Comparison of ENCODE assay signal across 1 cellular context in the genomic region with DNA sequence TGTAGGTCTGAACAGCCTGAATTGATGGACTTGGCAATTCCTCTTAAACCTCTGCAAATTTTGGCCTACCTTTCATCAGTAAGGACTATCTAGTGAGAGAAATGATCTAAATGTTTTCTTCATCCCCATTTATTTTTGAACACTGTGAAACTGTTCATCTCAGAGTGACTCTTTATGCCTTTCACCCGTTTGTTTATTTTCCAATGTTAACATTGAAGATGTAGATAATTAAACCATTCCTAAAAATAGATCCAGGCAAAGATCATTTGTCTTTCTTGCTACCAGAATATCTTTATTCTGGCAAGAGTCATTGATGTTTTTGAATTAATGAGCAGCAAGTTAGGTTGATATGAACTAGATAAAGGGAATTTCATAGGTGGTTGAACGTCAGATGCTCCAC.
TF ChIP-seq lines count a peak whose summit lies in the region.

No MANE protein-coding gene starts in this region.

TF ChIP-seq in WTC11, 78 proteins besides CTCF, POLR2A, EP300 and RAD21 (continued from another document):
- TF ChIP-seq, protein P1, sequence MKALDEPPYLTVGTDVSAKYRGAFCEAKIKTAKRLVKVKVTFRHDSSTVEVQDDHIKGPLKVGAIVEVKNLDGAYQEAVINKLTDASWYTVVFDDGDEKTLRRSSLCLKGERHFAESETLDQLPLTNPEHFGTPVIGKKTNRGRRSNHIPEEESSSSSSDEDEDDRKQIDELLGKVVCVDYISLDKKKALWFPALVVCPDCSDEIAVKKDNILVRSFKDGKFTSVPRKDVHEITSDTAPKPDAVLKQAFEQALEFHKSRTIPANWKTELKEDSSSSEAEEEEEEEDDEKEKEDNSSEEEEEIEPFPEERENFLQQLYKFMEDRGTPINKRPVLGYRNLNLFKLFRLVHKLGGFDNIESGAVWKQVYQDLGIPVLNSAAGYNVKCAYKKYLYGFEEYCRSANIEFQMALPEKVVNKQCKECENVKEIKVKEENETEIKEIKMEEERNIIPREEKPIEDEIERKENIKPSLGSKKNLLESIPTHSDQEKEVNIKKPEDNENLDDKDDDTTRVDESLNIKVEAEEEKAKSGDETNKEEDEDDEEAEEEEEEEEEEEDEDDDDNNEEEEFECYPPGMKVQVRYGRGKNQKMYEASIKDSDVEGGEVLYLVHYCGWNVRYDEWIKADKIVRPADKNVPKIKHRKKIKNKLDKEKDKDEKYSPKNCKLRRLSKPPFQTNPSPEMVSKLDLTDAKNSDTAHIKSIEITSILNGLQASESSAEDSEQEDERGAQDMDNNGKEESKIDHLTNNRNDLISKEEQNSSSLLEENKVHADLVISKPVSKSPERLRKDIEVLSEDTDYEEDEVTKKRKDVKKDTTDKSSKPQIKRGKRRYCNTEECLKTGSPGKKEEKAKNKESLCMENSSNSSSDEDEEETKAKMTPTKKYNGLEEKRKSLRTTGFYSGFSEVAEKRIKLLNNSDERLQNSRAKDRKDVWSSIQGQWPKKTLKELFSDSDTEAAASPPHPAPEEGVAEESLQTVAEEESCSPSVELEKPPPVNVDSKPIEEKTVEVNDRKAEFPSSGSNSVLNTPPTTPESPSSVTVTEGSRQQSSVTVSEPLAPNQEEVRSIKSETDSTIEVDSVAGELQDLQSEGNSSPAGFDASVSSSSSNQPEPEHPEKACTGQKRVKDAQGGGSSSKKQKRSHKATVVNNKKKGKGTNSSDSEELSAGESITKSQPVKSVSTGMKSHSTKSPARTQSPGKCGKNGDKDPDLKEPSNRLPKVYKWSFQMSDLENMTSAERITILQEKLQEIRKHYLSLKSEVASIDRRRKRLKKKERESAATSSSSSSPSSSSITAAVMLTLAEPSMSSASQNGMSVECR (CRISPR knock-in tag; IDR thresholded peaks at IDR 0.05; ENCODE audit: borderline replicate concordance), result no peak
- TF ChIP-seq FOXK1 (CRISPR knock-in tag; IDR thresholded peaks at IDR 0.05), result no peak
